Comparison of ENCODE assay signal across 21 cellular contexts in genomic region chr5:106019271-106019670, GRCh38.
A peak's percentile ranks its signal among the peaks of the same experiment; 100 is the strongest.
DNase-seq lines count a peak whose midpoint lies in the region; ATAC-seq and TF ChIP-seq lines count a peak whose summit lies in the region.
"Had no signal": no experiment of that assay in that cellular context is flagged by ENCODE, and none has a peak within 500 bp of the region (broad histone marks: within the 10 kb centered on the region; RNA-seq: fewer than 3 reads in every experiment).

No MANE protein-coding gene starts in this region.

- H3K27ac ChIP-seq in HEK293 (ENCODE audit: extremely low read depth, low read depth, low read length) (no peak overlapping the region), body of pancreas (no peak overlapping the region)
- H3K27ac ChIP-seq: dorsolateral prefrontal cortex, psoas muscle, SJCRH30 had no signal

- intact Hi-C loops in body of pancreas (cut with DNase I), result no loop called here

- TF ChIP-seq POLR2A in body of pancreas (IDR thresholded peaks at IDR 0.05), result no peak

- H3K4me1 ChIP-seq in HEK293 (ENCODE audit: control insufficient read depth, insufficient read depth, low read length), result peaks cover 4% of the 10 kb centered on the region; the same call in 1 of the 2 replicates
- no peaks in the 10 kb centered on the region for H3K4me1 ChIP-seq in body of pancreas
- H3K4me1 ChIP-seq: psoas muscle, SJCRH30 had no signal

- CTCF ChIA-PET in HEK293 (lab: Yijun Ruan, JAX), result no interaction called here

- ATAC-seq in HG02588 (IDR thresholded peaks at IDR 0.05; ENCODE audit: unreplicated experiment), result no peak
- ATAC-seq in body of pancreas, result no peak
- ATAC-seq in HG03196 (IDR thresholded peaks at IDR 0.05; ENCODE audit: unreplicated experiment), result no peak
- ATAC-seq: activated CD8-positive, alpha-beta memory T cell treated with anti-CD3 and anti-CD28 coated beads, Interleukin-2, amount 10 ng/mL, durations not matched to agents 7 days and 5 days; left lobe of liver; psoas muscle; stimulated activated naive CD8-positive, alpha-beta T cell treated with anti-CD3 and anti-CD28 coated beads, Interleukin-15, amount 100 ng/mL, for 72 hours had no signal

- H3K27me3 ChIP-seq in body of pancreas, result no peaks in the 10 kb centered on the region
- H3K27me3 ChIP-seq: dorsolateral prefrontal cortex, SJCRH30 had no signal

- no peaks in the 10 kb centered on the region for H3K9me3 ChIP-seq in HEK293 (ENCODE audit: control insufficient read depth, insufficient read depth, low read depth, low read length)
- H3K9me3 ChIP-seq in body of pancreas, result no peaks in the 10 kb centered on the region
- H3K9me3 ChIP-seq: psoas muscle, SJCRH30 had no signal

- no peak overlapping the region for H3K4me3 ChIP-seq in HEK293 (ENCODE audit: low read depth, low read length)
- H3K4me3 ChIP-seq in cardiac fibroblast (replicated peaks in 1 of 2; ENCODE audit: low read depth in 2 of 2, low read length in 2 of 2), result no peak overlapping the region
- H3K4me3 ChIP-seq in body of pancreas, result no peak overlapping the region
- H3K4me3 ChIP-seq: dorsolateral prefrontal cortex, psoas muscle, SJCRH30 had no signal

- TF ChIP-seq CTCF in HEK293 (tag by site-specific recombination; IDR thresholded peaks at IDR 0.05) (no peak), cardiac fibroblast (IDR thresholded peaks at IDR 0.05; ENCODE audit: low read depth, low read length) (no peak), body of pancreas (IDR thresholded peaks at IDR 0.05) (no peak)

- peak; percentile 56 for DNase-seq in NCI-H2029 treated with DMSO at 0.1 percent for 48 hours (lab: John Stamatoyannopoulos, UW)
- peak; percentile 36 to 52 for DNase-seq in cardiac fibroblast (ENCODE audit: low read depth in 2 of 2)
- peak; percentile 4 for DNase-seq in myocyte (ENCODE audit: low read depth)
- no peak for DNase-seq in body of pancreas
- DNase-seq: activated CD4-positive, alpha-beta T cell treated with anti-CD3 and anti-CD28 coated beads, Interleukin-2, amount 10 ng/mL, durations not matched to agents 24 days and 14 days; activated CD8-positive, alpha-beta memory T cell treated with anti-CD3 and anti-CD28 coated beads, Interleukin-2, amount 10 ng/mL, durations not matched to agents 7 days and 5 days; AML-193; CD8-positive, alpha-beta memory T cell; dorsolateral prefrontal cortex; GOT3; KBM-7; psoas muscle; SJCRH30; stimulated activated CD4-positive, alpha-beta T cell treated with anti-CD3 and anti-CD28 coated beads, Interleukin-4, amount 100 ng/mL, for 4 hours; stimulated activated naive CD8-positive, alpha-beta T cell treated with anti-CD3 and anti-CD28 coated beads, Interleukin-15, amount 100 ng/mL, for 72 hours; T-helper 1 cell; trophoblast cell had no signal

- H3K36me3 ChIP-seq in HEK293 (ENCODE audit: control insufficient read depth in 2 of 2, insufficient read depth in 1 of 2, low read length in 2 of 2), result no peaks in the 10 kb centered on the region
- no peaks in the 10 kb centered on the region for H3K36me3 ChIP-seq in body of pancreas (replicated peaks in 1 of 2; ENCODE audit: insufficient read depth in 1 of 2, low read depth in 2 of 2)
- H3K36me3 ChIP-seq: SJCRH30 had no signal

- POLR2A ChIA-PET in HEK293 (lab: Yijun Ruan, JAX), result no interaction called here

TF ChIP-seq in HEK293, 187 proteins besides CTCF, POLR2A, EP300 and RAD21:
- TF ChIP-seq ZBTB48 (tag by site-specific recombination; IDR thresholded peaks at IDR 0.05), result peak; percentile 27; the same call in 1 of the 2 replicates
- no peak for TF ChIP-seq ZBTB20 (tag by site-specific recombination; IDR thresholded peaks at IDR 0.05)

Comparison
In these comparisons a context has a peak if more than half of its experiments do, and no peak if none do; other contexts are left out.
1. DNase-seq: peak in NCI-H2029 treated with DMSO at 0.1 percent for 48 hours (single experiment), cardiac fibroblast (2 of 2) and myocyte (single experiment); none in body of pancreas (0 of 4).